ENCODE assay signal across 10 cellular contexts in the genomic region with DNA sequence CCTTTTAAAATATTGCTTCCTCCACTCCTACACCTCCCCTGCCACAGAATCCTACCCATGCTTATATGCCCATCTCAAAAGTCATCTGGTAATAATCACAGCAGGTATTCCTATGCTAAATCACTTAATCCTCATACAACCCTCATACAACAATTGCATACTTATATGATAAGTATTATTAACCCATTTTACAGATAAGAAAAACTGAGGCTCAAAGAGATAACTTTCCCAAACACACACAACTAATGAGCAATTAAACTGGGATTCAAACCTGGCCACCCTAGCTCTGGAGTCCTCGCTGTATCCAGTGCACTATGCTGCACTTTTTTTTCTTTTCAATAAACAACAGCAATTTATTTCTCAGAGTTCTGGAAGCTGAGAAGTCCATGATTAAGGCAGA.
"Had no signal": no experiment of that assay in that cellular context is flagged by ENCODE, and none has a peak within 500 bp of the region (broad histone marks: within the 10 kb centered on the region; RNA-seq: fewer than 3 reads in every experiment).

No MANE protein-coding gene starts in this region.

- DNase-seq: GM23248, GOT3, H7, H9, HCEC 1CT, HFFc6 had no signal

- ATAC-seq: GM23338, HCT116 had no signal

- H3K4me1 ChIP-seq: HAP-1 had no signal

- H2AFZ ChIP-seq: GM23248, GM23338 had no signal

- H3K4me2 ChIP-seq: GM23338 had no signal

- H3K9me3 ChIP-seq: HAP-1 had no signal

- H3K27ac Mint-ChIP-seq: GM23338, H9, HFFc6 had no signal

- FAIRE-seq: H54 had no signal

- H3K4me3 Mint-ChIP-seq: GM23338, H9, HFFc6 had no signal

- H3K27ac ChIP-seq: GM23248 had no signal

- H3K36me3 ChIP-seq: HAP-1 had no signal

- H3K9ac ChIP-seq: GM23248 had no signal

- H3K9me3 Mint-ChIP-seq: GM23338, H9, HFFc6 had no signal

- H3K4me3 ChIP-seq: GM23248, GM23338, HAP-1 had no signal

- H3K4me1 Mint-ChIP-seq: GM23338, H9 had no signal
